Comparison of ENCODE assay signal across 2 cellular contexts in the genomic region with DNA sequence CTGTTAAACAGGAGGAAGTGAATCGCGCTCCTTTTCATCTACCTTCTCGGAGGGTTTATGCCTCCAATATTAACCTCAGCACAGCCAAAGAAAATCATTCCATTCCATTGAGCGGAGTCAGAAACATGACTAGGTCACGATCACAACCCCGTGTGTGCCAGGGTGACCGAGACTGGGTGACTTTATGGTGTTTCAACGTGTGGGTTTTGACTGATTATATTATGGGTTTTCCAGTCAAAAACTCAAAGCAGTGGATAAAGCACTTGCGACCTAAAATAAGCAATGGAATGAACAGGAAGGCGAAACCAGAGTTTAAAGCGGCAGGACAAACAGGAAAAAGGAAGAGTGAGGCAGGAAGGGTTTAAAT.
TF ChIP-seq lines count a peak whose summit lies in the region.

No MANE protein-coding gene starts in this region.

TF ChIP-seq in liver, 16 proteins besides CTCF, POLR2A, EP300 and RAD21:
- TF ChIP-seq GABPA (IDR thresholded peaks at IDR 0.05 in 1 of 2, conservative IDR thresholded peaks at IDR 0.05 in 1 of 2), result no peak

TF ChIP-seq in HepG2, 621 proteins besides CTCF, POLR2A, EP300 and RAD21:
- TF ChIP-seq ARNT2 (CRISPR knock-in tag; IDR thresholded peaks at IDR 0.05; ENCODE audit: low read depth), result no peak
- TF ChIP-seq LRRFIP1 (CRISPR knock-in tag; conservative IDR thresholded peaks at IDR 0.05), result no peak
- TF ChIP-seq ZNF274 (CRISPR knock-in tag; IDR thresholded peaks at IDR 0.05), result no peak
- TF ChIP-seq EZH2 (conservative IDR thresholded peaks at IDR 0.05; ENCODE audit: low read depth, low read length), result no peak
- no peak for TF ChIP-seq SMARCC2 (IDR thresholded peaks at IDR 0.05)
- no peak for TF ChIP-seq HIVEP1 (CRISPR knock-in tag; IDR thresholded peaks at IDR 0.05)
- TF ChIP-seq ZSCAN12 (CRISPR knock-in tag; IDR thresholded peaks at IDR 0.05), result no peak
- no peak for TF ChIP-seq STAT5B (CRISPR knock-in tag; IDR thresholded peaks at IDR 0.05)
- TF ChIP-seq ZFP36L1 (CRISPR knock-in tag; IDR thresholded peaks at IDR 0.05), result no peak
- TF ChIP-seq ZBTB8A (CRISPR knock-in tag; IDR thresholded peaks at IDR 0.05; ENCODE audit: borderline replicate concordance, low read depth), result no peak
- TF ChIP-seq FOXK1 (CRISPR knock-in tag; IDR thresholded peaks at IDR 0.05; ENCODE audit: borderline replicate concordance, low read depth), result no peak
